In genomic region chr1:226714148-226714547, GRCh38 we compare ENCODE assay signal across 15 cellular contexts. TPM values are rescaled to one million over a fixed set of nuclear protein-coding genes. Genes with fewer than 3 reads are reported as not detected.
DNase-seq lines count a peak whose midpoint lies in the region; ATAC-seq and TF ChIP-seq lines count a peak whose summit lies in the region.
"Had no signal": no experiment of that assay in that cellular context is flagged by ENCODE, and none has a peak within 500 bp of the region (broad histone marks: within the 10 kb centered on the region; RNA-seq: fewer than 3 reads in every experiment).

No MANE protein-coding gene starts in this region.

- H3K4me3 Mint-ChIP-seq in activated CD4-positive, alpha-beta T cell treated with anti-CD3 and anti-CD28 coated beads, Interleukin-2, amount 10 ng/mL, durations not matched to agents 24 days and 14 days = no peak overlapping the region
- no peak overlapping the region for H3K4me3 Mint-ChIP-seq in chondrocyte (ENCODE audit: unreplicated experiment)

- no peaks in the 10 kb centered on the region for H3K27me3 ChIP-seq in dorsolateral prefrontal cortex
- no peaks in the 10 kb centered on the region for H3K27me3 ChIP-seq in gastrocnemius medialis

- no peak for TF ChIP-seq POLR2A in gastrocnemius medialis (IDR thresholded peaks at IDR 0.05)

- ATAC-seq in gastrocnemius medialis = no peak
- ATAC-seq in GM21529 (IDR thresholded peaks at IDR 0.05; ENCODE audit: unreplicated experiment) = no peak
- ATAC-seq: A549 had no signal

- H3K36me3 ChIP-seq in OCI-LY7 (ENCODE audit: insufficient read depth, low read length) (peaks cover 62% of the 10 kb centered on the region), gastrocnemius medialis (no peaks in the 10 kb centered on the region)
- H3K36me3 ChIP-seq: thoracic aorta had no signal

- no TSS peak for BruUV-seq in OCI-LY7 (replicated peaks; lab: Mats Ljungman, UMichigan)

- no peak overlapping the region for H2AFZ ChIP-seq in OCI-LY7 (ENCODE audit: low read length)

- H3K36me3 Mint-ChIP-seq in activated CD4-positive, alpha-beta T cell treated with anti-CD3 and anti-CD28 coated beads, Interleukin-2, amount 10 ng/mL, durations not matched to agents 24 days and 14 days (ENCODE audit: low read depth) = peaks cover 52% of the 10 kb centered on the region
- peaks cover 3% of the 10 kb centered on the region for H3K36me3 Mint-ChIP-seq in chondrocyte (ENCODE audit: low read depth)

- H3K27me3 Mint-ChIP-seq in activated CD4-positive, alpha-beta T cell treated with anti-CD3 and anti-CD28 coated beads, Interleukin-2, amount 10 ng/mL, durations not matched to agents 24 days and 14 days = no peaks in the 10 kb centered on the region
- H3K27me3 Mint-ChIP-seq in chondrocyte (ENCODE audit: low read depth) = no peaks in the 10 kb centered on the region

- intact Hi-C loops in activated CD4-positive, alpha-beta T cell treated with anti-CD3 and anti-CD28 coated beads, Interleukin-2, amount 10 ng/mL, durations not matched to agents 24 days and 14 days (cut with micrococcal nuclease) = no loop called here
- intact Hi-C loops in OCI-LY7 (cut with micrococcal nuclease; ENCODE audit: unreplicated experiment) (no loop called here), dorsolateral prefrontal cortex (cut with DNase I) (no loop called here), gastrocnemius medialis (cut with DNase I; ENCODE audit: low total_unique reads) (no loop called here)

- no peaks in the 10 kb centered on the region for H3K9me2 ChIP-seq in OCI-LY7 (ENCODE audit: insufficient read depth, low read length)

- POLR2A ChIA-PET in OCI-LY7 (lab: Charles Lee) = interaction anchor here (1.5 to 1.6 kb wide), 2 partner anchors 10 to 25 kb away, joined by 7 to 10 read pairs; partner anchors contain the start of gene ITPKB

- no peak for TF ChIP-seq CTCF in OCI-LY7 (conservative IDR thresholded peaks at IDR 0.05; ENCODE audit: low read length)
- no peak for TF ChIP-seq CTCF in dorsolateral prefrontal cortex (IDR thresholded peaks at IDR 0.05 in 54 of 56, conservative IDR thresholded peaks at IDR 0.05 in 2 of 56; ENCODE audit: low read depth in 1 of 56, partially characterized antibody in 56 of 56)
- TF ChIP-seq CTCF in gastrocnemius medialis (IDR thresholded peaks at IDR 0.05 in 4 of 5, conservative IDR thresholded peaks at IDR 0.05 in 1 of 5) = no peak
- TF ChIP-seq CTCF in chondrocyte (IDR thresholded peaks at IDR 0.05) = no peak

- H3K4me3 ChIP-seq in OCI-LY7 (ENCODE audit: low read depth, low read length, poor library complexity, severe bottlenecking) (no peak overlapping the region), dorsolateral prefrontal cortex (no peak overlapping the region), gastrocnemius medialis (no peak overlapping the region)
- H3K4me3 ChIP-seq: A549, thoracic aorta had no signal

- in situ Hi-C loops in gastrocnemius medialis (cut with MboI; ENCODE audit: low sequenced_read_pairs in 4 of 4) = no loop called here

- H3K4me1 Mint-ChIP-seq in activated CD4-positive, alpha-beta T cell treated with anti-CD3 and anti-CD28 coated beads, Interleukin-2, amount 10 ng/mL, durations not matched to agents 24 days and 14 days = peaks cover 68% of the 10 kb centered on the region
- peaks cover 10% of the 10 kb centered on the region for H3K4me1 Mint-ChIP-seq in chondrocyte (ENCODE audit: low read depth)

- peak overlapping the region; percentile 12 for H3K27ac Mint-ChIP-seq in activated CD4-positive, alpha-beta T cell treated with anti-CD3 and anti-CD28 coated beads, Interleukin-2, amount 10 ng/mL, durations not matched to agents 24 days and 14 days
- H3K27ac Mint-ChIP-seq in chondrocyte (ENCODE audit: unreplicated experiment) = no peak overlapping the region

- H3K79me2 ChIP-seq in OCI-LY7 (ENCODE audit: insufficient read depth, low read depth, low read length) = peaks cover 85% of the 10 kb centered on the region

- H3K4me1 ChIP-seq in OCI-LY7 (ENCODE audit: insufficient read depth, low read length, poor library complexity, severe bottlenecking) (peaks cover 89% of the 10 kb centered on the region), gastrocnemius medialis (peaks cover 19 to 39% of the 10 kb centered on the region in 2 donors)
- H3K4me1 ChIP-seq: A549 had no signal

- no peak for DNase-seq in activated CD4-positive, alpha-beta T cell treated with anti-CD3 and anti-CD28 coated beads, Interleukin-2, amount 10 ng/mL, durations not matched to agents 24 days and 14 days
- DNase-seq in activated CD4-positive, alpha-beta T cell treated with anti-CD3 and anti-CD28 coated beads, Interleukin-2, amount 50 U/mL, for 4 hours = no peak
- no peak for DNase-seq in OCI-LY7 (ENCODE audit: low spot score)
- no peak for DNase-seq in dorsolateral prefrontal cortex
- no peak for DNase-seq in gastrocnemius medialis
- DNase-seq in GOT3 (lab: John Stamatoyannopoulos, UW) = no peak
- DNase-seq in chondrocyte (ENCODE audit: low spot score) = no peak
- DNase-seq: activated CD4-positive, alpha-beta T cell treated with anti-CD3 and anti-CD28 coated beads, Interleukin-2, amount 50 U/mL, for 48 hours; NCI-H1417; NCI-H446; occipital lobe; OCI-M1 had no signal

- H3K9me3 ChIP-seq in OCI-LY7 (ENCODE audit: low read length) (peaks cover 11% of the 10 kb centered on the region), gastrocnemius medialis (no peaks in the 10 kb centered on the region)
- H3K9me3 ChIP-seq: A549, thoracic aorta had no signal

- H3K9me3 Mint-ChIP-seq in activated CD4-positive, alpha-beta T cell treated with anti-CD3 and anti-CD28 coated beads, Interleukin-2, amount 10 ng/mL, durations not matched to agents 24 days and 14 days = peaks cover 5% of the 10 kb centered on the region
- H3K9me3 Mint-ChIP-seq in chondrocyte (ENCODE audit: low read depth) = peaks cover 6% of the 10 kb centered on the region

- H3K27ac ChIP-seq in OCI-LY7 (ENCODE audit: low read depth, low read length, poor library complexity, severe bottlenecking) = peak overlapping the region; percentile 99
- H3K27ac ChIP-seq in dorsolateral prefrontal cortex = peak overlapping the region in 44 of 59 donors; percentile 8 to 100 (median 68)
- H3K27ac ChIP-seq in gastrocnemius medialis = peak overlapping the region in 3 of 4 donors; percentile 14 to 64 (median 29)
- H3K27ac ChIP-seq: A549, thoracic aorta had no signal

- CTCF ChIA-PET in OCI-LY7 (lab: Charles Lee; ENCODE audit: unreplicated experiment) = interaction anchor here (1.2 kb wide), 1 partner anchor 17 kb away, joined by 3 read pairs; no protein-coding TSS in a partner anchor

- H3K4me2 ChIP-seq in OCI-LY7 (ENCODE audit: low read length) = no peak overlapping the region
- H3K4me2 ChIP-seq: A549 had no signal

- H4K20me1 ChIP-seq in OCI-LY7 (ENCODE audit: insufficient read depth, low read length) = no peaks in the 10 kb centered on the region

RNA-seq across cellular contexts. Expression of gene ITPKB, which starts 24.9 kb away (rescaled TPM):
- 29.3 and 31.2 TPM in 2 replicates for total RNA-seq in activated CD4-positive, alpha-beta T cell treated with anti-CD3 and anti-CD28 coated beads, Interleukin-2, amount 10 ng/mL, durations not matched to agents 24 days and 14 days
- 17.8 and 20.5 TPM in 2 replicates for total RNA-seq in OCI-LY7 (2014; rRNA removed; shearing (Covaris generic))
- total RNA-seq in OCI-LY7 (2022) = 33.3 and 33.4 TPM in 2 replicates
- 100 to 1,000 TPM in 108 of 120 experiments, 10 to 100 TPM in 12; 68.5 to 431 (median 142) TPM for total RNA-seq in dorsolateral prefrontal cortex
- total RNA-seq in gastrocnemius medialis = 10 to 100 TPM in 1 of 4 donors, 1 to 10 TPM in 3; 7.1 to 13.9 (median 7.8) TPM
- 13.3 to 13.7 TPM (median 13.4 TPM) in 3 replicates for total RNA-seq in chondrocyte

Comparison
In these comparisons a context has a peak if more than half of its experiments do, and no peak if none do; other contexts are left out.
1. H3K27ac ChIP-seq: peak in every context shown above with its lines; median percentile 99 in OCI-LY7; 68 in dorsolateral prefrontal cortex; 29 in gastrocnemius medialis.